Comparison of ENCODE assay signal across 23 cellular contexts in genomic region chr2:159243521-159243920, GRCh38.
"Had no signal": no experiment of that assay in that cellular context is flagged by ENCODE, and none has a peak within 500 bp of the region (broad histone marks: within the 10 kb centered on the region; RNA-seq: fewer than 3 reads in every experiment).

No MANE protein-coding gene starts in this region.

- H3K27ac ChIP-seq: coronary artery, epithelial cell of prostate, esophagus muscularis mucosa, gastroesophageal sphincter, lower lobe of right lung, sigmoid colon, skin epidermis, stomach, thoracic aorta, transverse colon had no signal

- H3K4me3 Mint-ChIP-seq: immature natural killer cell, memory B cell, naive B cell, nephron had no signal

- H3K4me1 ChIP-seq: esophagus muscularis mucosa, gastroesophageal sphincter, lower lobe of right lung, sigmoid colon, stomach, transverse colon had no signal

- H3K4me1 Mint-ChIP-seq: memory B cell, nephron had no signal

- H3K9me3 ChIP-seq: sigmoid colon, thoracic aorta had no signal

- H3K27me3 Mint-ChIP-seq: memory B cell, naive B cell had no signal

- DNase-seq: effector CD8-positive, alpha-beta T cell; glutamatergic neuron; immature natural killer cell; left ventricle myocardium inferior; lower lobe of right lung; naive B cell; occipital lobe; sigmoid colon; stimulated activated CD4-positive, alpha-beta T cell treated with anti-CD3 and anti-CD28 coated beads, Interleukin-2, amount 100 ng/mL, for 24 hours; stimulated activated CD4-positive, alpha-beta T cell treated with anti-CD3 and anti-CD28 coated beads, Interleukin-4, amount 100 ng/mL, for 4 hours; stimulated activated naive CD4-positive, alpha-beta T cell; stomach; substantia nigra; transverse colon had no signal

- H3K27ac Mint-ChIP-seq: memory B cell had no signal

- FAIRE-seq: keratinocyte had no signal

- H3K27me3 ChIP-seq: esophagus muscularis mucosa, gastroesophageal sphincter, sigmoid colon, stomach, transverse colon had no signal

- H3K4me3 ChIP-seq: coronary artery, esophagus muscularis mucosa, gastroesophageal sphincter, left ventricle myocardium inferior, lower lobe of right lung, sigmoid colon, skin epidermis, stomach, thoracic aorta, transverse colon had no signal

- H3K36me3 ChIP-seq: thoracic aorta had no signal
